ENCODE assay signal across 25 cellular contexts in the genomic region with DNA sequence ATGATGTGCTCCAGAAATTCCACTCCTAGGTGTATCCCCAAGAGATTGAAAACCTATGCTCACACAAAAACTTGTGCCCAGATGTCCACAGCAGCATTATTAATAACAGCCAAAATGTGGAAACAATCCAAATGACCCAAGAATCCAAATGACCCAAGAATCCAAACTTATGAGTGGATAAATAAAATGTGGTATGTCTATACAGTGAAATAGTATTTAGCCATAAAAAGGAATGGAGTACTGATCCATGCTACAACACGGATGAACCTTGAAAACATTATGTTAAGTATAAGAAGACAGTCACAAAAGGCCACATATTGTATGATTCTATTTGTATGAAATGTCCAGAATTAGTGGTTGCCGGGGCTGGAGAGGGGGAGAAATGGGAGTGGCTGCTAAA.
"Had no signal": no experiment of that assay in that cellular context is flagged by ENCODE, and none has a peak within 500 bp of the region (broad histone marks: within the 10 kb centered on the region; RNA-seq: fewer than 3 reads in every experiment).

No MANE protein-coding gene starts in this region.

- H3K4me3 ChIP-seq: esophagus squamous epithelium, gastrocnemius medialis, heart right ventricle, left lung, lower lobe of right lung, mucosa of descending colon had no signal

- H3K9me3 ChIP-seq: esophagus squamous epithelium, gastrocnemius medialis, left lung, lower lobe of right lung, mucosa of descending colon had no signal

- H3K27ac ChIP-seq: esophagus squamous epithelium, gastrocnemius medialis, heart right ventricle, left lung, lower lobe of right lung had no signal

- H3K4me1 ChIP-seq: gastrocnemius medialis, left lung had no signal

- H3K27me3 ChIP-seq: esophagus squamous epithelium, gastrocnemius medialis, heart right ventricle, left lung had no signal

- ATAC-seq: effector memory CD8-positive, alpha-beta T cell; esophagus mucosa; gastrocnemius medialis; heart right ventricle; left cardiac atrium; left lung; left ventricle myocardium superior; lower lobe of right lung; mucosa of descending colon; naive thymus-derived CD8-positive, alpha-beta T cell had no signal

- H3K36me3 ChIP-seq: esophagus squamous epithelium, gastrocnemius medialis, heart right ventricle, left lung, lower lobe of right lung had no signal

- DNase-seq: cortex of kidney; effector CD8-positive, alpha-beta T cell; effector memory CD8-positive, alpha-beta T cell; endodermal cell; erythroblast; esophagus squamous epithelium; foreskin fibroblast; foreskin melanocyte; gastrocnemius medialis; glutamatergic neuron; head of caudate nucleus; heart right ventricle; hippocampal formation; left cardiac atrium; left lung; left ventricle myocardium superior; lower lobe of right lung; mesenchymal stem cell; mucosa of descending colon; naive B cell had no signal

- FAIRE-seq: endometrium, islet of Langerhans, keratinocyte had no signal
